8 cellular contexts compared by ENCODE assay signal in genomic region chr17:43170766-43171681, GRCh38. TPM values are rescaled to one million over a fixed set of nuclear protein-coding genes. Genes with fewer than 3 reads are reported as not detected.
A peak's percentile ranks its signal among the peaks of the same experiment; 100 is the strongest.
DNase-seq lines count a peak whose midpoint lies in the region; ATAC-seq and TF ChIP-seq lines count a peak whose summit lies in the region.

NBR1 (plus strand) TSS chr17:43171214; CDS start chr17:43175800, 4,586 bp downstream.

- ATAC-seq in HG02610 (IDR thresholded peaks at IDR 0.05; ENCODE audit: unreplicated experiment), result peak; percentile 79
- peak; percentile 74 for ATAC-seq in omental fat pad (ENCODE audit: low FRiP score)

- POLR2A ChIA-PET in SK-N-SH (lab: Yijun Ruan, JAX), result interaction anchor here (0.6 to 2.2 kb wide), 5 partner anchors 40 to 287 kb away, joined by 3 to 16 read pairs (median 8); partner anchors contain the start of genes RND2 and TMEM106A

- CTCF ChIA-PET in SK-N-SH (lab: Yijun Ruan, JAX), result interaction anchor here (1.1 to 1.8 kb wide), 4 partner anchors 15 to 347 kb away, joined by 3 to 9 read pairs (median 4); partner anchors contain the start of genes BECN1 and RPL27

- peak within 1 kb of the TSS; percentile 96 to 97 for H3K27ac ChIP-seq in SK-N-SH (ENCODE audit: low read depth in 2 of 2, low read length in 1 of 2)
- peak within 1 kb of the TSS; percentile 99 to 100 for H3K27ac ChIP-seq in testis

- H3K4me1 ChIP-seq in SK-N-SH (ENCODE audit: control insufficient read depth in 1 of 2, insufficient read depth in 2 of 2, low read depth in 1 of 2, low read length in 1 of 2) (peaks cover 0 to 4% of the 10 kb centered on the region in 2 experiments; a peak in 2 of 4 replicates), testis (peaks cover 36% of the 10 kb centered on the region)

- TF ChIP-seq CTCF in SK-N-SH (IDR thresholded peaks at IDR 0.05), result no peak; the same call in 1 of the 2 replicates
- TF ChIP-seq CTCF in omental fat pad (IDR thresholded peaks at IDR 0.05), result no peak
- no peak for TF ChIP-seq CTCF in testis (IDR thresholded peaks at IDR 0.05)

- H4K20me1 ChIP-seq in SK-N-SH (ENCODE audit: insufficient read depth), result no peaks in the 10 kb centered on the region

- H3K4me3 ChIP-seq in SK-N-SH (ENCODE audit: low read depth in 2 of 2, low read length in 1 of 2) (peak within 1 kb of the TSS; percentile 78 to 89), testis (peak within 1 kb of the TSS; percentile 85 to 89)

- WGBS in SK-N-SH (ENCODE audit: low lambda C conversion rate), result under 1% methylated on average over 34 of the region's 43 CpGs
- WGBS in testis, 2 donors, result 0 to 1% methylated on average over 41 to 43 of the region's 43 CpGs

- peak within 1 kb of the TSS; percentile 83 for H2AFZ ChIP-seq in SK-N-SH (ENCODE audit: low read depth)

- peak within 1 kb of the TSS; percentile 89 for H3K9ac ChIP-seq in SK-N-SH

- peaks cover 40% of the 10 kb centered on the region for H3F3A ChIP-seq in SK-N-SH (replicated peaks; ENCODE audit: insufficient read depth)

- H3K9me2 ChIP-seq in SK-N-SH, result no peaks in the 10 kb centered on the region

- TF ChIP-seq POLR2A in GM10847 (IDR thresholded peaks at IDR 0.05; ENCODE audit: extremely low read depth, insufficient read length) (peak; percentile 45), testis (IDR thresholded peaks at IDR 0.05) (peak; percentile 67)

- TF ChIP-seq RAD21 in SK-N-SH (IDR thresholded peaks at IDR 0.05; ENCODE audit: low read length), result no peak

- TF ChIP-seq EP300 in SK-N-SH (IDR thresholded peaks at IDR 0.05; ENCODE audit: borderline replicate concordance in 1 of 2, low read depth in 1 of 2, low read length in 1 of 2), result no peak

- peaks cover 68% of the 10 kb centered on the region for H3K79me2 ChIP-seq in SK-N-SH (ENCODE audit: insufficient read depth)

- intact Hi-C loops in testis (cut with DNase I; ENCODE audit: low total_unique reads), result no loop called here

- H3K27me3 ChIP-seq in SK-N-SH (ENCODE audit: insufficient read depth), result no peaks in the 10 kb centered on the region
- H3K27me3 ChIP-seq in testis, result no peaks in the 10 kb centered on the region

- peaks cover 5 to 7% of the 10 kb centered on the region in 2 experiments for H3K36me3 ChIP-seq in SK-N-SH (replicated peaks in 1 of 2; ENCODE audit: control insufficient read depth in 1 of 2, insufficient read depth in 2 of 2, low read length in 1 of 2)
- no peaks in the 10 kb centered on the region for H3K36me3 ChIP-seq in testis (ENCODE audit: low read depth, missing control alignments)

- no peaks in the 10 kb centered on the region for H3K9me3 ChIP-seq in SK-N-SH
- H3K9me3 ChIP-seq in testis, result no peaks in the 10 kb centered on the region

- H3K4me2 ChIP-seq in SK-N-SH, result peak within 1 kb of the TSS; percentile 90

- DNase-seq in NCI-H1092 (lab: John Stamatoyannopoulos, UW) (peak; percentile 97), SK-N-SH (peak; percentile 90), glomerular visceral epithelial cell (ENCODE audit: extremely low spot score) (peak; percentile 97), omental fat pad (ENCODE audit: low spot score) (peak; percentile 93), testis (peak; percentile 99)
- peak; percentile 92 for DNase-seq in activated naive CD4-positive, alpha-beta T cell treated with anti-CD3 and anti-CD28 coated beads, Interleukin-2, amount 50 U/mL, for 16 hours

TF ChIP-seq in SK-N-SH, 30 proteins besides CTCF, POLR2A, EP300 and RAD21 (continues in another document):
- TF ChIP-seq JUND (IDR thresholded peaks at IDR 0.05) (no peak), USF2 (IDR thresholded peaks at IDR 0.05; ENCODE audit: borderline replicate concordance, low read depth, low read length) (no peak), SIN3A (IDR thresholded peaks at IDR 0.05; ENCODE audit: borderline replicate concordance, low read depth, low read length) (peak; percentile 33; the same call in 1 of the 2 replicates), REST (IDR thresholded peaks at IDR 0.05; ENCODE audit: low read depth, low read length) (no peak), TAF1 (IDR thresholded peaks at IDR 0.05; ENCODE audit: borderline replicate concordance, low read depth, low read length) (peak; percentile 63; the same call in 1 of the 2 replicates), MEF2A (IDR thresholded peaks at IDR 0.05; ENCODE audit: borderline replicate concordance, low read depth) (no peak), FOXM1 (IDR thresholded peaks at IDR 0.05; ENCODE audit: low read depth) (no peak), GABPA (IDR thresholded peaks at IDR 0.05; ENCODE audit: low read depth) (peak; percentile 38; the same call in 1 of the 2 replicates), IRF3 (IDR thresholded peaks at IDR 0.05; ENCODE audit: low read depth, low read length) (peak; percentile 61; the same call in 1 of the 2 replicates), FOSL2 (IDR thresholded peaks at IDR 0.05; ENCODE audit: borderline replicate concordance, low read depth) (no peak), TEAD4 (IDR thresholded peaks at IDR 0.05; ENCODE audit: borderline replicate concordance, insufficient read depth) (no peak), CHD2 (IDR thresholded peaks at IDR 0.05; ENCODE audit: low read length, partially characterized antibody) (peak; percentile 89), NFIC (IDR thresholded peaks at IDR 0.05; ENCODE audit: borderline replicate concordance) (no peak), TCF12 (IDR thresholded peaks at IDR 0.05) (no peak), RCOR1 (IDR thresholded peaks at IDR 0.05; ENCODE audit: low read length) (no peak; the same call in 1 of the 2 replicates), ZBTB33 (IDR thresholded peaks at IDR 0.05; ENCODE audit: borderline replicate concordance, low read depth) (no peak), RXRA (IDR thresholded peaks at IDR 0.05; ENCODE audit: borderline replicate concordance, low read depth) (no peak), SMC3 (IDR thresholded peaks at IDR 0.05; ENCODE audit: low read depth, low read length) (no peak), MXI1 (IDR thresholded peaks at IDR 0.05; ENCODE audit: low read depth, low read length) (peak; percentile 51; the same call in 1 of the 2 replicates)

RNA-seq across cellular contexts. Expression of gene NBR1, which starts in this region (rescaled TPM):
- polyA plus RNA-seq in SK-N-SH (2012; rRNA removed), result 41.4 and 62.5 TPM in 2 replicates
- 45.4 and 53.2 TPM in 2 replicates for polyA plus RNA-seq in SK-N-SH (2012; cell fraction: cytosol; rRNA removed)
- 21.3 and 40.4 TPM in 2 replicates for polyA plus RNA-seq in SK-N-SH (2012; cell fraction: nucleus; rRNA removed)
- total RNA-seq in omental fat pad, result 10 to 100 TPM; 41.8 to 97.3 (median 75.3) TPM
- total RNA-seq in testis, result 100 to 1,000 TPM; 146 to 244 TPM
- 302 TPM for polyA plus RNA-seq in testis (ENCODE audit: insufficient read depth, low read depth, low replicate concordance)

Comparison
In these comparisons a context has a peak if more than half of its experiments do, and no peak if none do; other contexts are left out.
1. Peak in every context shown above with its lines: DNase-seq, ATAC-seq, H3K4me3 ChIP-seq and H3K27ac ChIP-seq.